31 cellular contexts compared by ENCODE assay signal in genomic region chr16:1553976-1554825, GRCh38. TPM values are rescaled to one million over a fixed set of nuclear protein-coding genes. Genes with fewer than 3 reads are reported as not detected.
DNase-seq lines count a peak whose midpoint lies in the region; ATAC-seq and TF ChIP-seq lines count a peak whose summit lies in the region.
"Had no signal": no experiment of that assay in that cellular context is flagged by ENCODE, and none has a peak within 500 bp of the region (broad histone marks: within the 10 kb centered on the region; RNA-seq: fewer than 3 reads in every experiment).

No MANE protein-coding gene starts in this region.

- no peak for TF ChIP-seq CTCF in CD8-positive, alpha-beta T cell (IDR thresholded peaks at IDR 0.05)
- TF ChIP-seq CTCF in nephron progenitor cell (IDR thresholded peaks at IDR 0.05) (no peak), Calu3 (IDR thresholded peaks at IDR 0.05; ENCODE audit: unreplicated experiment) (no peak)

- H3K4me1 Mint-ChIP-seq in activated T-cell treated with anti-CD3 and anti-CD28 coated beads, Interleukin-2, amount 50 U/mL, for 72 hours (ENCODE audit: low read depth): no peaks in the 10 kb centered on the region
- H3K4me1 Mint-ChIP-seq in activated T-cell treated with anti-CD3 and anti-CD28 coated beads, Interleukin-2, amount 50 U/mL, for 4 hours (ENCODE audit: low read depth): peaks cover 26% of the 10 kb centered on the region
- peaks cover 31% of the 10 kb centered on the region for H3K4me1 Mint-ChIP-seq in CD8-positive, alpha-beta T cell (ENCODE audit: low read depth)
- peaks cover 17% of the 10 kb centered on the region for H3K4me1 Mint-ChIP-seq in activated naive CD8-positive, alpha-beta T cell treated with anti-CD3 and anti-CD28 coated beads for 36 hours
- H3K4me1 Mint-ChIP-seq in nephron progenitor cell: peaks cover 19% of the 10 kb centered on the region
- H3K4me1 Mint-ChIP-seq in Calu3 (ENCODE audit: low read depth, unreplicated experiment): no peaks in the 10 kb centered on the region

- no peaks in the 10 kb centered on the region for H3K27me3 Mint-ChIP-seq in activated T-cell treated with anti-CD3 and anti-CD28 coated beads, Interleukin-2, amount 50 U/mL, for 72 hours (ENCODE audit: low read depth)
- no peaks in the 10 kb centered on the region for H3K27me3 Mint-ChIP-seq in activated T-cell treated with anti-CD3 and anti-CD28 coated beads, Interleukin-2, amount 50 U/mL, for 4 hours (ENCODE audit: low read depth)
- H3K27me3 Mint-ChIP-seq in CD8-positive, alpha-beta T cell (ENCODE audit: low read depth): no peaks in the 10 kb centered on the region
- H3K27me3 Mint-ChIP-seq in activated naive CD8-positive, alpha-beta T cell treated with anti-CD3 and anti-CD28 coated beads for 36 hours: no peaks in the 10 kb centered on the region
- H3K27me3 Mint-ChIP-seq in nephron progenitor cell (ENCODE audit: low read depth, poor library complexity): peaks cover 3% of the 10 kb centered on the region
- H3K27me3 Mint-ChIP-seq in Calu3 (ENCODE audit: unreplicated experiment): no peaks in the 10 kb centered on the region
- H3K27me3 Mint-ChIP-seq: CD4-positive, CD25-positive, alpha-beta regulatory T cell had no signal

- H3K9me3 ChIP-seq in CD8-positive, alpha-beta T cell (ENCODE audit: low read length): no peaks in the 10 kb centered on the region
- H3K9me3 ChIP-seq: A549, colonic mucosa, tibial artery had no signal

- CTCF ChIA-PET in CD8-positive, alpha-beta T cell (lab: Charles Lee): interaction anchor here (1.1 kb wide), 1 partner anchor 29 kb away, joined by 3 read pairs; no protein-coding TSS in a partner anchor
- CTCF ChIA-PET in Calu3 (lab: Charles Lee): no interaction called here

- H3K36me3 ChIP-seq in CD8-positive, alpha-beta T cell (ENCODE audit: insufficient read depth, low read length): peaks cover 35% of the 10 kb centered on the region

- peaks cover 18% of the 10 kb centered on the region for H3K4me1 ChIP-seq in CD8-positive, alpha-beta T cell (ENCODE audit: insufficient read depth, low read length)
- H3K4me1 ChIP-seq: A549, colonic mucosa had no signal

- H3K27ac Mint-ChIP-seq in activated T-cell treated with anti-CD3 and anti-CD28 coated beads, Interleukin-2, amount 50 U/mL, for 72 hours: peak overlapping the region; percentile 28
- H3K27ac Mint-ChIP-seq in CD8-positive, alpha-beta T cell: peak overlapping the region; percentile 45
- peak overlapping the region; percentile 12 for H3K27ac Mint-ChIP-seq in activated naive CD8-positive, alpha-beta T cell treated with anti-CD3 and anti-CD28 coated beads for 36 hours
- H3K27ac Mint-ChIP-seq in nephron progenitor cell: peak overlapping the region; percentile 8
- no peak overlapping the region for H3K27ac Mint-ChIP-seq in Calu3 (ENCODE audit: unreplicated experiment)
- H3K27ac Mint-ChIP-seq: HFFc6 had no signal

- no peak for ATAC-seq in activated T-cell treated with anti-CD3 and anti-CD28 coated beads, Interleukin-2, amount 50 U/mL, for 72 hours (replicated peaks in 1 of 2)
- no peak for ATAC-seq in activated T-cell treated with anti-CD3 and anti-CD28 coated beads, Interleukin-2, amount 50 U/mL, for 4 hours
- no peak for ATAC-seq in CD8-positive, alpha-beta T cell
- no peak for ATAC-seq in HG03175 (IDR thresholded peaks at IDR 0.05; ENCODE audit: unreplicated experiment)
- ATAC-seq in GM18519 (IDR thresholded peaks at IDR 0.05; ENCODE audit: low FRiP score, unreplicated experiment): no peak
- ATAC-seq: A549; activated CD4-positive, CD25-positive, alpha-beta regulatory T cell treated with anti-CD3 and anti-CD28 coated beads, Interleukin-2, amount 50 U/mL, for 24 hours; left lobe of liver; PC-3 had no signal

- H3K36me3 Mint-ChIP-seq in activated T-cell treated with anti-CD3 and anti-CD28 coated beads, Interleukin-2, amount 50 U/mL, for 72 hours (ENCODE audit: insufficient read depth in 2 of 2): peaks cover 1% of the 10 kb centered on the region in 2 donors
- peaks cover 17% of the 10 kb centered on the region for H3K36me3 Mint-ChIP-seq in activated T-cell treated with anti-CD3 and anti-CD28 coated beads, Interleukin-2, amount 50 U/mL, for 4 hours (ENCODE audit: insufficient read depth)
- H3K36me3 Mint-ChIP-seq in CD8-positive, alpha-beta T cell: peaks cover 75% of the 10 kb centered on the region
- H3K36me3 Mint-ChIP-seq in activated naive CD8-positive, alpha-beta T cell treated with anti-CD3 and anti-CD28 coated beads for 36 hours: peaks cover 3% of the 10 kb centered on the region
- peaks cover 42% of the 10 kb centered on the region for H3K36me3 Mint-ChIP-seq in nephron progenitor cell (ENCODE audit: low read depth)
- H3K36me3 Mint-ChIP-seq in Calu3 (ENCODE audit: insufficient read depth, unreplicated experiment): no peaks in the 10 kb centered on the region

- no peak overlapping the region for H3K27ac ChIP-seq in CD8-positive, alpha-beta T cell (ENCODE audit: low read depth, low read length)
- H3K27ac ChIP-seq: A549, colonic mucosa, tibial artery had no signal

- no peaks in the 10 kb centered on the region for H3K27me3 ChIP-seq in CD8-positive, alpha-beta T cell (ENCODE audit: insufficient read depth, low read length)
- H3K27me3 ChIP-seq: colonic mucosa, tibial artery had no signal

- H3K9me3 Mint-ChIP-seq in activated T-cell treated with anti-CD3 and anti-CD28 coated beads, Interleukin-2, amount 50 U/mL, for 72 hours: no peaks in the 10 kb centered on the region
- H3K9me3 Mint-ChIP-seq in activated T-cell treated with anti-CD3 and anti-CD28 coated beads, Interleukin-2, amount 50 U/mL, for 4 hours: no peaks in the 10 kb centered on the region
- H3K9me3 Mint-ChIP-seq in CD8-positive, alpha-beta T cell: no peaks in the 10 kb centered on the region
- no peaks in the 10 kb centered on the region for H3K9me3 Mint-ChIP-seq in activated naive CD8-positive, alpha-beta T cell treated with anti-CD3 and anti-CD28 coated beads for 36 hours
- H3K9me3 Mint-ChIP-seq in nephron progenitor cell (no peaks in the 10 kb centered on the region), Calu3 (ENCODE audit: low read depth, unreplicated experiment) (no peaks in the 10 kb centered on the region)
- H3K9me3 Mint-ChIP-seq: HFFc6 had no signal

- no peak for DNase-seq in activated T-cell treated with anti-CD3 and anti-CD28 coated beads, Interleukin-2, amount 50 U/mL, for 72 hours
- DNase-seq in activated T-cell treated with anti-CD3 and anti-CD28 coated beads, Interleukin-2, amount 50 U/mL, for 4 hours: no peak
- DNase-seq in CD8-positive, alpha-beta T cell: no peak
- DNase-seq in activated naive CD8-positive, alpha-beta T cell treated with anti-CD3 and anti-CD28 coated beads for 36 hours: no peak
- DNase-seq in nephron progenitor cell (no peak), Calu3 (no peak)
- DNase-seq: activated CD8-positive, alpha-beta memory T cell treated with anti-CD3 and anti-CD28 coated beads for 24 hours; activated T-cell treated with anti-CD3 and anti-CD28 coated beads for 4 hours; anterior cingulate cortex; CD4-positive, CD25-positive, alpha-beta regulatory T cell; colonic mucosa; DMS 273 treated with DMSO at 0.1 percent for 48 hours; effector CD4-positive, alpha-beta T cell; EL; HFFc6; KG1; mesenchymal stem cell; MM.1S; NCI-H1930; NCI-H526; PC-3; SHP77; small intestine; stimulated activated naive CD4-positive, alpha-beta T cell treated with Interleukin-2 at 50 U/mL for 16 hours; tibial artery had no signal

- no TSS peak for BruUV-seq in Calu3 (replicated peaks; lab: Mats Ljungman, UMichigan)

- POLR2A ChIA-PET in CD8-positive, alpha-beta T cell (lab: Charles Lee): no interaction called here

- no peak overlapping the region for H3K4me3 Mint-ChIP-seq in activated T-cell treated with anti-CD3 and anti-CD28 coated beads, Interleukin-2, amount 50 U/mL, for 72 hours
- no peak overlapping the region for H3K4me3 Mint-ChIP-seq in activated T-cell treated with anti-CD3 and anti-CD28 coated beads, Interleukin-2, amount 50 U/mL, for 4 hours
- no peak overlapping the region for H3K4me3 Mint-ChIP-seq in CD8-positive, alpha-beta T cell
- no peak overlapping the region for H3K4me3 Mint-ChIP-seq in activated naive CD8-positive, alpha-beta T cell treated with anti-CD3 and anti-CD28 coated beads for 36 hours
- no peak overlapping the region for H3K4me3 Mint-ChIP-seq in nephron progenitor cell
- no peak overlapping the region for H3K4me3 Mint-ChIP-seq in Calu3 (ENCODE audit: low read depth, unreplicated experiment)
- H3K4me3 Mint-ChIP-seq: CD4-positive, CD25-positive, alpha-beta regulatory T cell; HFFc6 had no signal

- intact Hi-C loops in CD8-positive, alpha-beta T cell (cut with DNase I, micrococcal nuclease): no loop called here
- intact Hi-C loops in Calu3 (cut with micrococcal nuclease; ENCODE audit: unreplicated experiment): no loop called here

- H3K4me3 ChIP-seq in CD8-positive, alpha-beta T cell (ENCODE audit: low read depth, low read length): no peak overlapping the region
- H3K4me3 ChIP-seq: A549, colonic mucosa, tibial artery had no signal

RNA-seq across cellular contexts. Expression of gene TMEM204, which starts 20.7 kb away (rescaled TPM):
- total RNA-seq in activated T-cell treated with anti-CD3 and anti-CD28 coated beads, Interleukin-2, amount 50 U/mL, for 72 hours: 10 to 100 TPM; 15.7 to 16.7 TPM
- total RNA-seq in activated T-cell treated with anti-CD3 and anti-CD28 coated beads, Interleukin-2, amount 50 U/mL, for 4 hours: 10 to 100 TPM; 11.7 to 16.7 (median 16.2) TPM
- 1 to 10 TPM; 6.8 to 7.3 TPM for total RNA-seq in CD8-positive, alpha-beta T cell
- total RNA-seq in activated naive CD8-positive, alpha-beta T cell treated with anti-CD3 and anti-CD28 coated beads for 36 hours: 10 to 100 TPM; 21.2 to 23.7 TPM
- total RNA-seq in Calu3 (2022): not detected in 2 replicates
- total RNA-seq: H1, PC-3 had no signal

RNA-seq across cellular contexts. Expression of gene IFT140, which starts 57.7 kb away (rescaled TPM):
- 10 to 100 TPM; 13.7 to 16.1 TPM for total RNA-seq in activated T-cell treated with anti-CD3 and anti-CD28 coated beads, Interleukin-2, amount 50 U/mL, for 72 hours
- 1 to 10 TPM; 5.8 to 9.1 (median 7.2) TPM for total RNA-seq in activated T-cell treated with anti-CD3 and anti-CD28 coated beads, Interleukin-2, amount 50 U/mL, for 4 hours
- 1 to 10 TPM; 5.6 to 7.5 TPM for total RNA-seq in CD8-positive, alpha-beta T cell
- 1 to 10 TPM; 7.1 to 9.5 TPM for total RNA-seq in activated naive CD8-positive, alpha-beta T cell treated with anti-CD3 and anti-CD28 coated beads for 36 hours
- 29.2 and 29.8 TPM in 2 replicates for total RNA-seq in Calu3 (2022)

RNA-seq across cellular contexts. Expression of gene CRAMP1, which starts 58.0 kb away (rescaled TPM):
- 10 to 100 TPM; 28.3 to 30.1 TPM for total RNA-seq in activated T-cell treated with anti-CD3 and anti-CD28 coated beads, Interleukin-2, amount 50 U/mL, for 72 hours
- 10 to 100 TPM; 19.1 to 22.9 (median 22.1) TPM for total RNA-seq in activated T-cell treated with anti-CD3 and anti-CD28 coated beads, Interleukin-2, amount 50 U/mL, for 4 hours
- 10 to 100 TPM; 13.7 to 15.4 TPM for total RNA-seq in CD8-positive, alpha-beta T cell
- 10 to 100 TPM; 14.4 to 17.0 TPM for total RNA-seq in activated naive CD8-positive, alpha-beta T cell treated with anti-CD3 and anti-CD28 coated beads for 36 hours
- total RNA-seq in Calu3 (2022): 29.7 and 33.1 TPM in 2 replicates
